ENCODE assay signal across 29 cellular contexts in genomic region chr5:146642410-146642809, GRCh38.
"Had no signal": no experiment of that assay in that cellular context is flagged by ENCODE, and none has a peak within 500 bp of the region (broad histone marks: within the 10 kb centered on the region; RNA-seq: fewer than 3 reads in every experiment).

No MANE protein-coding gene starts in this region.

- H3K36me3 Mint-ChIP-seq: stimulated activated effector memory CD8-positive, alpha-beta T cell treated with anti-CD3 and anti-CD28 coated beads, Interleukin-12 subunit alpha, Interleukin-12 subunit beta, amount 100 ng/mL, for 72 hours; stimulated activated memory B cell treated with anti-CD40 and anti-IgM and Interleukin-4, amounts not matched to agents 10 μg/mL and 1 μg/mL and 100 μg/mL, for 72 hours; stimulated activated naive B cell treated with anti-CD40 and anti-IgM and Interleukin-4, amounts not matched to agents 10 μg/mL and 1 μg/mL and 100 μg/mL, for 72 hours had no signal

- H3K9me3 ChIP-seq: stomach, suprapubic skin, testis, thoracic aorta, thyroid gland, tibial artery, tibial nerve, transverse colon, upper lobe of left lung, upper lobe of right lung, uterus, vagina had no signal

- H3K4me1 Mint-ChIP-seq: stimulated activated effector memory CD8-positive, alpha-beta T cell treated with anti-CD3 and anti-CD28 coated beads, Interleukin-12 subunit alpha, Interleukin-12 subunit beta, amount 100 ng/mL, for 72 hours; stimulated activated memory B cell treated with anti-CD40 and anti-IgM and Interleukin-4, amounts not matched to agents 10 μg/mL and 1 μg/mL and 100 μg/mL, for 72 hours; stimulated activated naive B cell treated with anti-CD40 and anti-IgM and Interleukin-4, amounts not matched to agents 10 μg/mL and 1 μg/mL and 100 μg/mL, for 72 hours; stimulated activated naive CD8-positive, alpha-beta T cell treated with anti-CD3 and anti-CD28 coated beads, Interleukin-15, amount 100 ng/mL, for 72 hours had no signal

- FAIRE-seq: urothelium cell line had no signal

- ATAC-seq: stimulated activated effector memory CD8-positive, alpha-beta T cell treated with anti-CD3 and anti-CD28 coated beads, Interleukin-12 subunit alpha, Interleukin-12 subunit beta, amount 100 ng/mL, for 72 hours; stimulated activated memory B cell treated with anti-CD40 and anti-IgM and Interleukin-4, amounts not matched to agents 10 μg/mL and 1 μg/mL and 100 μg/mL, for 72 hours; stimulated activated naive B cell treated with anti-CD40 and anti-IgM and Interleukin-4, amounts not matched to agents 10 μg/mL and 1 μg/mL and 100 μg/mL, for 72 hours; stimulated activated naive CD8-positive, alpha-beta T cell treated with anti-CD3 and anti-CD28 coated beads, Interleukin-15, amount 100 ng/mL, for 72 hours; stimulated activated naive CD8-positive, alpha-beta T cell treated with anti-CD3 and anti-CD28 coated beads, Interleukin-15, Interleukin-2, amounts not matched to agents 100 U/mL and 50 U/mL, for 24 hours; upper lobe of right lung had no signal

- H3K27me3 ChIP-seq: stomach, suprapubic skin, testis, thyroid gland, tibial artery, tibial nerve, transverse colon, upper lobe of left lung, upper lobe of right lung, uterus, vagina had no signal

- H3K9me3 Mint-ChIP-seq: stimulated activated effector memory CD8-positive, alpha-beta T cell treated with anti-CD3 and anti-CD28 coated beads, Interleukin-12 subunit alpha, Interleukin-12 subunit beta, amount 100 ng/mL, for 72 hours; stimulated activated memory B cell treated with anti-CD40 and anti-IgM and Interleukin-4, amounts not matched to agents 10 μg/mL and 1 μg/mL and 100 μg/mL, for 72 hours; stimulated activated naive B cell treated with anti-CD40 and anti-IgM and Interleukin-4, amounts not matched to agents 10 μg/mL and 1 μg/mL and 100 μg/mL, for 72 hours; stimulated activated naive CD8-positive, alpha-beta T cell treated with anti-CD3 and anti-CD28 coated beads, Interleukin-15, amount 100 ng/mL, for 72 hours; stimulated activated naive CD8-positive, alpha-beta T cell treated with anti-CD3 and anti-CD28 coated beads, Interleukin-15, Interleukin-2, amounts not matched to agents 100 ng/mL and 50 ng/mL, for 24 hours; type B pancreatic cell had no signal

- H3K4me3 Mint-ChIP-seq: stimulated activated effector memory CD8-positive, alpha-beta T cell treated with anti-CD3 and anti-CD28 coated beads, Interleukin-12 subunit alpha, Interleukin-12 subunit beta, amount 100 ng/mL, for 72 hours; stimulated activated memory B cell treated with anti-CD40 and anti-IgM and Interleukin-4, amounts not matched to agents 10 μg/mL and 1 μg/mL and 100 μg/mL, for 72 hours; stimulated activated naive B cell treated with anti-CD40 and anti-IgM and Interleukin-4, amounts not matched to agents 10 μg/mL and 1 μg/mL and 100 μg/mL, for 72 hours; stimulated activated naive CD8-positive, alpha-beta T cell treated with anti-CD3 and anti-CD28 coated beads, Interleukin-15, amount 100 ng/mL, for 72 hours; stimulated activated naive CD8-positive, alpha-beta T cell treated with anti-CD3 and anti-CD28 coated beads, Interleukin-15, Interleukin-2, amounts not matched to agents 100 ng/mL and 50 ng/mL, for 24 hours; type B pancreatic cell had no signal

- DNase-seq: stimulated activated CD4-positive, alpha-beta T cell treated with anti-CD3 and anti-CD28 coated beads, Interleukin-2, amount 100 ng/mL, for 48 hours; stimulated activated CD4-positive, alpha-beta T cell treated with anti-CD3 and anti-CD28 coated beads, Interleukin-4, amount 100 ng/mL, for 1 hour; stimulated activated CD4-positive, alpha-beta T cell treated with anti-CD3 and anti-CD28 coated beads, Interleukin-4, amount 100 ng/mL, for 24 hours; stimulated activated CD4-positive, alpha-beta T cell treated with anti-CD3 and anti-CD28 coated beads, Interleukin-4, amount 100 ng/mL, for 4 hours; stimulated activated CD8-positive, alpha-beta memory T cell treated with anti-CD3 and anti-CD28 coated beads, Interleukin-4, amount 100 ng/mL, for 48 hours; stimulated activated naive B cell treated with anti-CD40 and anti-IgM and Interleukin-4, amounts not matched to agents 10 μg/mL and 1 μg/mL and 100 μg/mL, for 72 hours; stimulated activated naive CD4-positive, alpha-beta T cell; stimulated activated naive CD4-positive, alpha-beta T cell treated with Interleukin-2 at 50 U/mL for 16 hours; stimulated activated naive CD8-positive, alpha-beta T cell treated with anti-CD3 and anti-CD28 coated beads, Interleukin-15, amount 100 ng/mL, for 72 hours; stimulated activated naive CD8-positive, alpha-beta T cell treated with anti-CD3 and anti-CD28 coated beads, Interleukin-15, Interleukin-2, amounts not matched to agents 100 U/mL and 50 U/mL, for 24 hours; stomach; substantia nigra; testis; thyroid gland; tibial artery; transverse colon; trophoblast cell; upper lobe of left lung; upper lobe of right lung; uterus had no signal

- H3K36me3 ChIP-seq: stomach, suprapubic skin, thoracic aorta, thyroid gland, tibial nerve, transverse colon, upper lobe of left lung, upper lobe of right lung, uterus, vagina had no signal

- H3K4me1 ChIP-seq: stomach, suprapubic skin, testis, tibial nerve, upper lobe of left lung, upper lobe of right lung, uterus, vagina had no signal

- H3K27ac ChIP-seq: stomach, suprapubic skin, testis, thoracic aorta, thyroid gland, tibial artery, tibial nerve, transverse colon, upper lobe of left lung, upper lobe of right lung, uterus, vagina had no signal

- H3K27me3 Mint-ChIP-seq: stimulated activated memory B cell treated with anti-CD40 and anti-IgM and Interleukin-4, amounts not matched to agents 10 μg/mL and 1 μg/mL and 100 μg/mL, for 72 hours; stimulated activated naive CD8-positive, alpha-beta T cell treated with anti-CD3 and anti-CD28 coated beads, Interleukin-15, amount 100 ng/mL, for 72 hours; stimulated activated naive CD8-positive, alpha-beta T cell treated with anti-CD3 and anti-CD28 coated beads, Interleukin-15, Interleukin-2, amounts not matched to agents 100 ng/mL and 50 ng/mL, for 24 hours; type B pancreatic cell had no signal

- H3K4me3 ChIP-seq: stomach, suprapubic skin, testis, thoracic aorta, thyroid gland, tibial artery, tibial nerve, transverse colon, upper lobe of left lung, upper lobe of right lung, uterus, vagina had no signal

- H3K27ac Mint-ChIP-seq: stimulated activated effector memory CD8-positive, alpha-beta T cell treated with anti-CD3 and anti-CD28 coated beads, Interleukin-12 subunit alpha, Interleukin-12 subunit beta, amount 100 ng/mL, for 72 hours; stimulated activated memory B cell treated with anti-CD40 and anti-IgM and Interleukin-4, amounts not matched to agents 10 μg/mL and 1 μg/mL and 100 μg/mL, for 72 hours; stimulated activated naive B cell treated with anti-CD40 and anti-IgM and Interleukin-4, amounts not matched to agents 10 μg/mL and 1 μg/mL and 100 μg/mL, for 72 hours; stimulated activated naive CD8-positive, alpha-beta T cell treated with anti-CD3 and anti-CD28 coated beads, Interleukin-15, amount 100 ng/mL, for 72 hours; stimulated activated naive CD8-positive, alpha-beta T cell treated with anti-CD3 and anti-CD28 coated beads, Interleukin-15, Interleukin-2, amounts not matched to agents 100 ng/mL and 50 ng/mL, for 24 hours; type B pancreatic cell had no signal
